9 cellular contexts compared by ENCODE assay signal in genomic region chr16:4117250-4117578, GRCh38. TPM values are rescaled to one million over a fixed set of nuclear protein-coding genes. Genes with fewer than 3 reads are reported as not detected.
DNase-seq lines count a peak whose midpoint lies in the region; ATAC-seq and TF ChIP-seq lines count a peak whose summit lies in the region.
"Had no signal": no experiment of that assay in that cellular context is flagged by ENCODE, and none has a peak within 500 bp of the region (broad histone marks: within the 10 kb centered on the region; RNA-seq: fewer than 3 reads in every experiment).

No MANE protein-coding gene starts in this region.

- DNase-seq in activated CD4-positive, alpha-beta T cell treated with anti-CD3 and anti-CD28 coated beads, Interleukin-2, amount 10 ng/mL, durations not matched to agents 24 days and 14 days: no peak
- DNase-seq in activated CD4-positive, alpha-beta T cell treated with anti-CD3 and anti-CD28 coated beads, Interleukin-2, amount 50 U/mL, for 48 hours: no peak
- no peak for DNase-seq in activated naive CD8-positive, alpha-beta T cell treated with anti-CD3 and anti-CD28 coated beads, Interleukin-2, amount 10 ng/mL, durations not matched to agents 7 days and 5 days
- DNase-seq in right lobe of liver (no peak), thoracic aorta (ENCODE audit: low spot score) (no peak), GF-D8 (lab: John Stamatoyannopoulos, UW) (no peak), islet precursor cell (no peak)
- DNase-seq: SW 1271 had no signal

- peaks cover 31% of the 10 kb centered on the region for H3K4me1 Mint-ChIP-seq in activated CD4-positive, alpha-beta T cell treated with anti-CD3 and anti-CD28 coated beads, Interleukin-2, amount 10 ng/mL, durations not matched to agents 24 days and 14 days
- peaks cover 32% of the 10 kb centered on the region for H3K4me1 Mint-ChIP-seq in activated naive CD8-positive, alpha-beta T cell treated with anti-CD3 and anti-CD28 coated beads, Interleukin-2, amount 10 ng/mL, durations not matched to agents 7 days and 5 days

- H3K27ac Mint-ChIP-seq in activated CD4-positive, alpha-beta T cell treated with anti-CD3 and anti-CD28 coated beads, Interleukin-2, amount 10 ng/mL, durations not matched to agents 24 days and 14 days: peak overlapping the region; percentile 73
- peak overlapping the region; percentile 16 for H3K27ac Mint-ChIP-seq in activated naive CD8-positive, alpha-beta T cell treated with anti-CD3 and anti-CD28 coated beads, Interleukin-2, amount 10 ng/mL, durations not matched to agents 7 days and 5 days

- H3K4me1 ChIP-seq in right lobe of liver (peaks cover 0 to 29% (median 13%) of the 10 kb centered on the region in 4 donors), thoracic aorta (ENCODE audit: control insufficient read depth in 1 of 2, low read depth in 2 of 2) (peaks cover 9 to 19% of the 10 kb centered on the region in 2 donors)

- H3K27me3 ChIP-seq in right lobe of liver (no peaks in the 10 kb centered on the region), thoracic aorta (replicated peaks; ENCODE audit: insufficient read depth) (no peaks in the 10 kb centered on the region)

- no peak for ATAC-seq in activated naive CD8-positive, alpha-beta T cell treated with anti-CD3 and anti-CD28 coated beads, Interleukin-2, amount 10 ng/mL, durations not matched to agents 7 days and 5 days (ENCODE audit: low read depth)
- ATAC-seq in right lobe of liver: no peak
- ATAC-seq in thoracic aorta (ENCODE audit: insufficient number of reproducible peaks, low FRiP score, low read depth): no peak
- no peak for ATAC-seq in GM18517 (IDR thresholded peaks at IDR 0.05; ENCODE audit: unreplicated experiment)

- no peaks in the 10 kb centered on the region for H3K9me3 Mint-ChIP-seq in activated CD4-positive, alpha-beta T cell treated with anti-CD3 and anti-CD28 coated beads, Interleukin-2, amount 10 ng/mL, durations not matched to agents 24 days and 14 days
- no peaks in the 10 kb centered on the region for H3K9me3 Mint-ChIP-seq in activated naive CD8-positive, alpha-beta T cell treated with anti-CD3 and anti-CD28 coated beads, Interleukin-2, amount 10 ng/mL, durations not matched to agents 7 days and 5 days

- peaks cover 16% of the 10 kb centered on the region for H3K36me3 Mint-ChIP-seq in activated CD4-positive, alpha-beta T cell treated with anti-CD3 and anti-CD28 coated beads, Interleukin-2, amount 10 ng/mL, durations not matched to agents 24 days and 14 days (ENCODE audit: low read depth)
- H3K36me3 Mint-ChIP-seq in activated naive CD8-positive, alpha-beta T cell treated with anti-CD3 and anti-CD28 coated beads, Interleukin-2, amount 10 ng/mL, durations not matched to agents 7 days and 5 days: peaks cover 5% of the 10 kb centered on the region

- peaks cover 11% of the 10 kb centered on the region for H3K27me3 Mint-ChIP-seq in activated CD4-positive, alpha-beta T cell treated with anti-CD3 and anti-CD28 coated beads, Interleukin-2, amount 10 ng/mL, durations not matched to agents 24 days and 14 days
- peaks cover 17% of the 10 kb centered on the region for H3K27me3 Mint-ChIP-seq in activated naive CD8-positive, alpha-beta T cell treated with anti-CD3 and anti-CD28 coated beads, Interleukin-2, amount 10 ng/mL, durations not matched to agents 7 days and 5 days

- no peak for TF ChIP-seq POLR2A in right lobe of liver (IDR thresholded peaks at IDR 0.05)

- TF ChIP-seq CTCF in right lobe of liver (IDR thresholded peaks at IDR 0.05) (no peak), thoracic aorta (IDR thresholded peaks at IDR 0.05) (no peak)

- no peak overlapping the region for H3K27ac ChIP-seq in right lobe of liver
- peak overlapping the region; percentile 78 to 80 for H3K27ac ChIP-seq in thoracic aorta

- H3K4me3 ChIP-seq in right lobe of liver (peak overlapping the region in 2 of 3 donors; percentile 51 to 67), thoracic aorta (peak overlapping the region; percentile 77)

- H3K9me3 ChIP-seq in right lobe of liver: no peaks in the 10 kb centered on the region
- H3K9me3 ChIP-seq in thoracic aorta: no peaks in the 10 kb centered on the region

- WGBS in right lobe of liver (ENCODE audit: insufficient coverage, low coverage, low lambda C conversion rate, missing lambda C conversion rate): 87% methylated on average over 12 of the region's 12 CpGs

- intact Hi-C loops in activated CD4-positive, alpha-beta T cell treated with anti-CD3 and anti-CD28 coated beads, Interleukin-2, amount 10 ng/mL, durations not matched to agents 24 days and 14 days (cut with micrococcal nuclease): loop anchor here (2.0 to 10.0 kb wide), 3 partner anchors 68 to 152 kb away; no protein-coding TSS in a partner anchor
- intact Hi-C loops in right lobe of liver (cut with DNase I): loop anchor here in 1 of 2 donors (10.0 kb wide), 2 partner anchors 52 to 112 kb away; no protein-coding TSS in a partner anchor

- H3K36me3 ChIP-seq in right lobe of liver: no peaks in the 10 kb centered on the region
- no peaks in the 10 kb centered on the region for H3K36me3 ChIP-seq in thoracic aorta

- POLR2A ChIA-PET in activated naive CD8-positive, alpha-beta T cell treated with anti-CD3 and anti-CD28 coated beads, Interleukin-2, amount 10 ng/mL, durations not matched to agents 7 days and 5 days (lab: Charles Lee): no interaction called here

- peak overlapping the region; percentile 84 for H3K4me3 Mint-ChIP-seq in activated CD4-positive, alpha-beta T cell treated with anti-CD3 and anti-CD28 coated beads, Interleukin-2, amount 10 ng/mL, durations not matched to agents 24 days and 14 days
- peak overlapping the region; percentile 90 for H3K4me3 Mint-ChIP-seq in activated naive CD8-positive, alpha-beta T cell treated with anti-CD3 and anti-CD28 coated beads, Interleukin-2, amount 10 ng/mL, durations not matched to agents 7 days and 5 days

RNA-seq across cellular contexts. Expression of gene ADCY9, which starts 1.0 kb away (rescaled TPM):
- total RNA-seq in activated CD4-positive, alpha-beta T cell treated with anti-CD3 and anti-CD28 coated beads, Interleukin-2, amount 10 ng/mL, durations not matched to agents 24 days and 14 days: 8.9 and 9.6 TPM in 2 replicates
- total RNA-seq in activated naive CD8-positive, alpha-beta T cell treated with anti-CD3 and anti-CD28 coated beads, Interleukin-2, amount 10 ng/mL, durations not matched to agents 7 days and 5 days: 10 to 100 TPM in 1 of 2 experiments, 1 to 10 TPM in 1; 9.9 to 10.1 TPM
- total RNA-seq in right lobe of liver: 10 to 100 TPM; 17.3 to 41.5 (median 25.6) TPM
- total RNA-seq in thoracic aorta: 10 to 100 TPM; 44.1 to 83.8 TPM

Comparison
In these comparisons a context has a peak if more than half of its experiments do, and no peak if none do; other contexts are left out.
1. H3K27ac ChIP-seq: peak in thoracic aorta (2 of 2); none in right lobe of liver (0 of 3).